In the genomic region with DNA sequence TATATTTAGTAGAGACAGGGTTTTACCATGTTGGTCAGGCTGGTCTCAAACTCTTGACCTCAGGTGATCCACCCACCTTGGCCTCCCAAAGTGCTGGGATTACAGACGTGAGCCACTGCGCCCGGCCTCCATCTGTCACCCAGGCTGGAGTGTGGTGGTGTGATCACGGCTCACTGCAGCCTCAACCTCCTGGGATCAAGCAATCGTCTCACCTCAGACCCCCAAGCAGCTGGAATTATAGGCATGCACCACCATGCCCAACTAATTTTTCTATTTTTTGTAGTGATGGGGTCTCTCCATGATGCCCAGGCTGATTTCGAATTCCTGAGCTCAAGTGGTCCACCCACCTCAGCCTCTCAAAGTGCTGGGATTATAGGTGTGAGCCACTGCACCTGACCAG, we compare ENCODE assay signal across 6 cellular contexts. TPM values are rescaled to one million over a fixed set of nuclear protein-coding genes. Genes with fewer than 3 reads are reported as not detected.
DNase-seq lines count a peak whose midpoint lies in the region; TF ChIP-seq lines count a peak whose summit lies in the region.
"Not testable (repeated sequence)": the region's sequence is repeated elsewhere in the genome, so short reads cannot be mapped to it uniquely, and the experiment has no call there.

No MANE protein-coding gene starts in this region.

- not testable (repeated sequence) for H3K9me3 ChIP-seq in AG04450 (ENCODE audit: control insufficient read depth, insufficient read depth, low read length); sigmoid colon; spleen

- POLR2A ChIA-PET in AG04450 (lab: Yijun Ruan, JAX); RWPE1 (lab: Yijun Ruan, JAX; ENCODE audit: low non-redundant PET): not testable (repeated sequence)

- CTCF ChIA-PET in AG04450 (lab: Charles Lee): not testable (repeated sequence)
- CTCF ChIA-PET in RWPE1 (lab: Yijun Ruan, JAX): interaction anchor here (0.6 kb wide), 1 partner anchor 9 kb away, joined by 3 read pairs; no protein-coding TSS in a partner anchor

- TF ChIP-seq CTCF in AG04450 (IDR thresholded peaks at IDR 0.05; ENCODE audit: low read depth, low read length); RWPE1 (conservative IDR thresholded peaks at IDR 0.05; ENCODE audit: low read depth); sigmoid colon (IDR thresholded peaks at IDR 0.05); spleen (IDR thresholded peaks at IDR 0.05 in 8 of 11, conservative IDR thresholded peaks at IDR 0.05 in 3 of 11): not testable (repeated sequence)

- H3K4me3 ChIP-seq in AG04450 (ENCODE audit: low read depth, low read length); sigmoid colon; spleen: not testable (repeated sequence)

- H3K27ac ChIP-seq in AG04450 (ENCODE audit: low read depth, low read length): peak overlapping the region; percentile 39
- H3K27ac ChIP-seq in RWPE1: peak overlapping the region; percentile 48
- not testable (repeated sequence) for H3K27ac ChIP-seq in sigmoid colon, spleen

- not testable (repeated sequence) for H3K27me3 ChIP-seq in AG04450 (ENCODE audit: control insufficient read depth, insufficient read depth, low read length); sigmoid colon; spleen (replicated peaks in 1 of 7)

- 93 to 94% methylated on average over 6 of the region's 6 CpGs for WGBS in sigmoid colon, 2 donors
- WGBS in spleen, 5 donors: 87 to 99% (median 98%) methylated on average over 6 of the region's 6 CpGs

- peaks cover 41 to 100% (median 90%) of the 10 kb centered on the region in 4 donors for H3K36me3 ChIP-seq in sigmoid colon
- H3K36me3 ChIP-seq in spleen: peaks cover 3 to 100% (median 100%) of the 10 kb centered on the region in 6 donors

- not testable (repeated sequence) for DNase-seq in AG04450 (ENCODE audit: low read depth, low spot score); RWPE1 (ENCODE audit: low spot score)
- DNase-seq in activated effector memory CD4-positive, alpha-beta T cell treated with anti-CD3 and anti-CD28 coated beads, Interleukin-2, amount 50 U/mL, for 16 hours: peak; percentile 22
- DNase-seq in mesenteric fat pad (ENCODE audit: low spot score) (peak; percentile 55), sigmoid colon (peak; percentile 18), spleen (peak; percentile 36)

- intact Hi-C loops in sigmoid colon (cut with DNase I); spleen (cut with DNase I; ENCODE audit: low total_unique reads): not testable (repeated sequence)

- not testable (repeated sequence) for TF ChIP-seq POLR2A in sigmoid colon (IDR thresholded peaks at IDR 0.05); spleen (IDR thresholded peaks at IDR 0.05)

- TF ChIP-seq EP300 in sigmoid colon (IDR thresholded peaks at IDR 0.05): not testable (repeated sequence)

- not testable (repeated sequence) for H3K4me1 ChIP-seq in sigmoid colon, spleen

RNA-seq across cellular contexts. Expression of a gene that starts 13.7 kb away (rescaled TPM):
- polyA plus RNA-seq in AG04450 (2011; rRNA removed): 19.9 and 22.6 TPM in 2 replicates
- polyA minus RNA-seq in AG04450 (2011; rRNA and poly(A)+ RNA removed): 8.5 and 13.9 TPM in 2 replicates
- 38.5 TPM for total RNA-seq in mesenteric fat pad
- total RNA-seq in sigmoid colon: 10 to 100 TPM; 15.2 to 22.5 (median 20.2) TPM
- polyA plus RNA-seq in sigmoid colon: 10 to 100 TPM; 21.6 to 41.2 (median 25.4) TPM
- total RNA-seq in spleen: 10 to 100 TPM; 24.0 to 31.9 (median 30.7) TPM
- polyA plus RNA-seq in spleen: 10 to 100 TPM; 16.1 to 60.7 (median 18.8) TPM

RNA-seq across cellular contexts. Expression of a gene that starts 15.6 kb away (rescaled TPM):
- polyA plus RNA-seq in AG04450 (2011; rRNA removed) (229 and 231 TPM in 2 replicates), sigmoid colon (100 to 1,000 TPM; 104 to 151 (median 148) TPM), spleen (10 to 100 TPM; 47.8 to 52.3 (median 49.8) TPM)
- polyA minus RNA-seq in AG04450 (2011; rRNA and poly(A)+ RNA removed): 489 and 625 TPM in 2 replicates
- total RNA-seq in mesenteric fat pad (183 TPM), sigmoid colon (10 to 100 TPM; 50.9 to 78.1 (median 57.9) TPM), spleen (100 to 1,000 TPM in 5 of 7 donors, 10 to 100 TPM in 2; 90.8 to 134 (median 116) TPM)
